Comparison of ENCODE assay signal across 9 cellular contexts in the genomic region with DNA sequence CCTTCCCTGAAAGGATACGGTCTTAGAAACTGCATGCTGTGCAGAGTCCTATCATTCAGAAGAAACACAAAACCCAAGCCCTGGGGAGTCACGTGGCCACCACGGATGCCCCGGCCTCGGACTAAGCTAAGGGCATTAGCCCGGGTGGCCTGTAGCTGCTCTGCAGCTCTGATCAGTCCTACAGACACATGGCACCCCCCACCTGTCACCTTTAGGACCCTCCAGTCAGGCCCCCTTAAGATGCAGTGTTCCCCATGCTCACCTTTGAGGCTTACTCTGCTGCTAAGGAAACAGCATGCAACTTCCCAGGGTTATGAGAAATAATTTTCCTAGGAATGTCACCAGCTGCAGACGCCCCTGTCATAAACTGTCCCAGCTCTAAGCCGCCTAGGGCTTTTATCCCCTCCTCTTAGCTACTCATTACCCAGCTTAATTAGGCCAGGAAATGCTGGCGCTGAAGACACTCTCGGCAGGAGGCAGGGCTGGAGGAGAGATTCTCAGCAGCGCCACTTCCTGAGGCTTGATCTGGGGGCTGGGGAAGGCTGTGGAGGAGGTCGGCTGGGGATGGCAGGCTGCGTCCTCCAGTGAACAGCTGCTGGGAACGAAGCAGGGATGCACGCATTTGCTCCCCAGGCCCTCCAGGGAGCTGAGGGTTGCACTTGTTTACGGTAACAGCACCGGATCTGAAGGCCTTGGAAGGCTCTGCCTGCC. TPM values are rescaled to one million over a fixed set of nuclear protein-coding genes. Genes with fewer than 3 reads are reported as not detected.
DNase-seq lines count a peak whose midpoint lies in the region; ATAC-seq, FAIRE-seq and TF ChIP-seq lines count a peak whose summit lies in the region.
"Had no signal": no experiment of that assay in that cellular context is flagged by ENCODE, and none has a peak within 500 bp of the region (broad histone marks: within the 10 kb centered on the region; RNA-seq: fewer than 3 reads in every experiment).

No MANE protein-coding gene starts in this region.

- in situ Hi-C loops in GM23248 (cut with MboI), result no loop called here

- no peaks in the 10 kb centered on the region for H3K36me3 Mint-ChIP-seq in immature natural killer cell

- FAIRE-seq in urothelium cell line (lab: Jason Lieb, UNC), result no peak
- FAIRE-seq: bronchial epithelial cell had no signal

- H3K36me3 ChIP-seq in OCI-LY1 (ENCODE audit: insufficient read depth, low read length) (no peaks in the 10 kb centered on the region), GM23248 (ENCODE audit: low read depth) (no peaks in the 10 kb centered on the region)

- peak overlapping the region; percentile 6 for H3K27ac ChIP-seq in OCI-LY1 (ENCODE audit: low read depth, low read length, poor library complexity, severe bottlenecking)
- no peak overlapping the region for H3K27ac ChIP-seq in GM23248

- no peak overlapping the region for H3K4me3 ChIP-seq in OCI-LY1 (ENCODE audit: low read depth, low read length, poor library complexity, severe bottlenecking)
- H3K4me3 ChIP-seq in GM23248, result no peak overlapping the region

- DNase-seq in Daoy (ENCODE audit: low read depth), result peak; percentile 41
- peak; percentile 66 to 76 for DNase-seq in left colon
- DNase-seq in GM23248, result no peak
- no peak for DNase-seq in immature natural killer cell
- no peak for DNase-seq in left lobe of liver (ENCODE audit: low spot score)
- no peak for DNase-seq in urothelium cell line (ENCODE audit: low spot score)

- TF ChIP-seq CTCF in OCI-LY1 (IDR thresholded peaks at IDR 0.05; ENCODE audit: low read length), result no peak

- peaks cover 43% of the 10 kb centered on the region for H3K4me1 ChIP-seq in OCI-LY1 (ENCODE audit: insufficient read depth, low read length, severe bottlenecking)
- no peaks in the 10 kb centered on the region for H3K4me1 ChIP-seq in GM23248 (ENCODE audit: insufficient read depth)

- no peak overlapping the region for H3K4me3 Mint-ChIP-seq in immature natural killer cell

- H3F3A ChIP-seq in OCI-LY1 (ENCODE audit: insufficient read depth, low read length) (no peaks in the 10 kb centered on the region), GM23248 (ENCODE audit: insufficient read depth) (no peaks in the 10 kb centered on the region)

- H3K27me3 ChIP-seq in OCI-LY1 (ENCODE audit: insufficient read depth, low read length) (no peaks in the 10 kb centered on the region), GM23248 (replicated peaks; ENCODE audit: insufficient read depth) (no peaks in the 10 kb centered on the region)

- intact Hi-C loops in left colon (cut with DNase I, micrococcal nuclease), result no loop called here

- H3K27me3 Mint-ChIP-seq in immature natural killer cell (ENCODE audit: low read depth in 3 of 3), result peaks cover 2 to 4% (median 2%) of the 10 kb centered on the region in 3 donors

- no peak overlapping the region; the same call in 1 of the 2 replicates for H3K9ac ChIP-seq in OCI-LY1 (ENCODE audit: low read length)
- H3K9ac ChIP-seq in GM23248, result no peak overlapping the region

- H3K9me3 Mint-ChIP-seq in immature natural killer cell, result no peaks in the 10 kb centered on the region

- no peaks in the 10 kb centered on the region for H3K79me2 ChIP-seq in OCI-LY1 (ENCODE audit: insufficient read depth, low read length)
- H3K79me2 ChIP-seq in GM23248 (ENCODE audit: insufficient read depth), result no peaks in the 10 kb centered on the region

- H4K20me1 ChIP-seq in OCI-LY1 (ENCODE audit: insufficient read depth, low read length) (no peaks in the 10 kb centered on the region), GM23248 (ENCODE audit: insufficient read depth) (no peaks in the 10 kb centered on the region)

- H3K4me2 ChIP-seq in OCI-LY1 (ENCODE audit: low read length) (no peak overlapping the region; the same call in 1 of the 2 replicates), GM23248 (ENCODE audit: unreplicated experiment) (no peak overlapping the region)

- H3K9me3 ChIP-seq in OCI-LY1 (ENCODE audit: low read length), result no peaks in the 10 kb centered on the region
- no peaks in the 10 kb centered on the region for H3K9me3 ChIP-seq in GM23248 (ENCODE audit: low read depth)

- H2AFZ ChIP-seq in OCI-LY1 (ENCODE audit: low read length), result no peak overlapping the region
- H2AFZ ChIP-seq in GM23248, result no peak overlapping the region

- H3K27ac Mint-ChIP-seq in immature natural killer cell, result no peak overlapping the region

- WGBS in GM23248 (ENCODE audit: low coverage in 1 of 2, low lambda C conversion rate in 2 of 2, missing lambda C conversion rate in 2 of 2), 2 experiments, result 7 to 8% methylated on average over 17 of the region's 17 CpGs

- ATAC-seq in HG03108 (IDR thresholded peaks at IDR 0.05; ENCODE audit: unreplicated experiment), result peak; percentile 70
- ATAC-seq in left colon, result peak; percentile 88
- no peak for ATAC-seq in left lobe of liver

- no peaks in the 10 kb centered on the region for H3K4me1 Mint-ChIP-seq in immature natural killer cell

- H3K9me2 ChIP-seq in OCI-LY1 (ENCODE audit: low read depth, low read length) (no peaks in the 10 kb centered on the region), GM23248 (ENCODE audit: insufficient read depth) (no peaks in the 10 kb centered on the region)

RNA-seq across cellular contexts. Expression of a gene that starts 47.2 kb away (rescaled TPM):
- 0.30 TPM in 1 of 2 replicates, not detected in the other for total RNA-seq in Daoy (2014; rRNA removed; shearing (Covaris generic))
- total RNA-seq in left colon (10 to 100 TPM in 1 of 2 donors, 1 to 10 TPM in 1; 7.5 to 19.2 TPM), left lobe of liver (5.7 TPM)
- 2.3 and 4.8 TPM in 2 replicates for total RNA-seq in GM23248 (2014; rRNA removed; shearing (Covaris generic))
- polyA plus RNA-seq in GM23248 (2016; fragmentation: Nextera tagmentation; extraction: Ambion mirVana) (4.1 and 4.3 TPM in 2 replicates), immature natural killer cell (100 to 1,000 TPM in 2 of 3 donors, 10 to 100 TPM in 1; 45.2 to 128 (median 104) TPM)

Comparison
In these comparisons a context has a peak if more than half of its experiments do, and no peak if none do; other contexts are left out.
1. DNase-seq: peak in Daoy (single experiment) and left colon (2 of 2); none in GM23248 (single experiment), immature natural killer cell (0 of 3), left lobe of liver (single experiment) and urothelium cell line (single experiment).